ENCODE assay signal across 11 cellular contexts in genomic region chr11:60457576-60457975, GRCh38. TPM values are rescaled to one million over a fixed set of nuclear protein-coding genes. Genes with fewer than 3 reads are reported as not detected.
DNase-seq lines count a peak whose midpoint lies in the region; ATAC-seq and TF ChIP-seq lines count a peak whose summit lies in the region.
"Had no signal": no experiment of that assay in that cellular context is flagged by ENCODE, and none has a peak within 500 bp of the region (broad histone marks: within the 10 kb centered on the region; RNA-seq: fewer than 3 reads in every experiment).

No MANE protein-coding gene starts in this region.

- H3K27me3 Mint-ChIP-seq in activated T-cell treated with anti-CD3 and anti-CD28 coated beads, Interleukin-2, amount 50 U/mL, for 4 hours (ENCODE audit: low read depth), result peaks cover 2% of the 10 kb centered on the region
- H3K27me3 Mint-ChIP-seq in activated T-cell treated with anti-CD3 and anti-CD28 coated beads, Interleukin-2, amount 50 U/mL, for 24 hours, result peaks cover 6% of the 10 kb centered on the region
- no peaks in the 10 kb centered on the region for H3K27me3 Mint-ChIP-seq in stimulated activated memory B cell treated with anti-CD40 and anti-IgM and Interleukin-4, amounts not matched to agents 10 μg/mL and 1 μg/mL and 100 μg/mL, for 72 hours

- no peaks in the 10 kb centered on the region for H3K36me3 Mint-ChIP-seq in activated T-cell treated with anti-CD3 and anti-CD28 coated beads, Interleukin-2, amount 50 U/mL, for 4 hours (ENCODE audit: insufficient read depth)
- no peaks in the 10 kb centered on the region for H3K36me3 Mint-ChIP-seq in activated T-cell treated with anti-CD3 and anti-CD28 coated beads, Interleukin-2, amount 50 U/mL, for 24 hours (ENCODE audit: low read depth)
- peaks cover 64% of the 10 kb centered on the region for H3K36me3 Mint-ChIP-seq in stimulated activated memory B cell treated with anti-CD40 and anti-IgM and Interleukin-4, amounts not matched to agents 10 μg/mL and 1 μg/mL and 100 μg/mL, for 72 hours
- H3K36me3 Mint-ChIP-seq: natural killer cell had no signal

- no peaks in the 10 kb centered on the region for H3K9me3 Mint-ChIP-seq in activated T-cell treated with anti-CD3 and anti-CD28 coated beads, Interleukin-2, amount 50 U/mL, for 4 hours
- H3K9me3 Mint-ChIP-seq in activated T-cell treated with anti-CD3 and anti-CD28 coated beads, Interleukin-2, amount 50 U/mL, for 24 hours, result no peaks in the 10 kb centered on the region
- H3K9me3 Mint-ChIP-seq in stimulated activated memory B cell treated with anti-CD40 and anti-IgM and Interleukin-4, amounts not matched to agents 10 μg/mL and 1 μg/mL and 100 μg/mL, for 72 hours, result no peaks in the 10 kb centered on the region
- H3K9me3 Mint-ChIP-seq: natural killer cell had no signal

- no peak for TF ChIP-seq POLR2A in erythroblast (IDR thresholded peaks at IDR 0.05; ENCODE audit: low read length)

- H3K27ac Mint-ChIP-seq in activated T-cell treated with anti-CD3 and anti-CD28 coated beads, Interleukin-2, amount 50 U/mL, for 24 hours, result no peak overlapping the region
- peak overlapping the region; percentile 87 for H3K27ac Mint-ChIP-seq in stimulated activated memory B cell treated with anti-CD40 and anti-IgM and Interleukin-4, amounts not matched to agents 10 μg/mL and 1 μg/mL and 100 μg/mL, for 72 hours
- H3K27ac Mint-ChIP-seq: natural killer cell had no signal

- no peak for ATAC-seq in activated T-cell treated with anti-CD3 and anti-CD28 coated beads, Interleukin-2, amount 50 U/mL, for 4 hours
- ATAC-seq in GM21786 (IDR thresholded peaks at IDR 0.05; ENCODE audit: unreplicated experiment) (peak; percentile 30), HG03354 (IDR thresholded peaks at IDR 0.05; ENCODE audit: poor library complexity, severe bottlenecking, unreplicated experiment) (peak; percentile 44)
- ATAC-seq in stimulated activated memory B cell treated with anti-CD40 and anti-IgM and Interleukin-4, amounts not matched to agents 10 μg/mL and 1 μg/mL and 100 μg/mL, for 72 hours, result peak; percentile 55
- ATAC-seq: natural killer cell had no signal

- peaks cover 10% of the 10 kb centered on the region for H3K4me1 Mint-ChIP-seq in activated T-cell treated with anti-CD3 and anti-CD28 coated beads, Interleukin-2, amount 50 U/mL, for 4 hours (ENCODE audit: low read depth)
- peaks cover 11% of the 10 kb centered on the region for H3K4me1 Mint-ChIP-seq in activated T-cell treated with anti-CD3 and anti-CD28 coated beads, Interleukin-2, amount 50 U/mL, for 24 hours (ENCODE audit: low read depth)
- peaks cover 66% of the 10 kb centered on the region for H3K4me1 Mint-ChIP-seq in stimulated activated memory B cell treated with anti-CD40 and anti-IgM and Interleukin-4, amounts not matched to agents 10 μg/mL and 1 μg/mL and 100 μg/mL, for 72 hours

- DNase-seq in activated T-cell treated with anti-CD3 and anti-CD28 coated beads, Interleukin-2, amount 50 U/mL, for 4 hours, result no peak
- no peak for DNase-seq in activated T-cell treated with anti-CD3 and anti-CD28 coated beads, Interleukin-2, amount 50 U/mL, for 24 hours
- DNase-seq in putamen (ENCODE audit: low spot score) (no peak), NCI-H526 treated with DMSO at 0.1 percent for 48 hours (lab: John Stamatoyannopoulos, UW) (no peak), erythroblast (lab: John Stamatoyannopoulos, UW) (no peak)
- DNase-seq: natural killer cell, NCI-H748 treated with DMSO at 0.1 percent for 48 hours, SW 1271 had no signal

- H3K4me3 Mint-ChIP-seq in activated T-cell treated with anti-CD3 and anti-CD28 coated beads, Interleukin-2, amount 50 U/mL, for 4 hours, result peak overlapping the region; percentile 50
- H3K4me3 Mint-ChIP-seq in activated T-cell treated with anti-CD3 and anti-CD28 coated beads, Interleukin-2, amount 50 U/mL, for 24 hours, result no peak overlapping the region
- H3K4me3 Mint-ChIP-seq in stimulated activated memory B cell treated with anti-CD40 and anti-IgM and Interleukin-4, amounts not matched to agents 10 μg/mL and 1 μg/mL and 100 μg/mL, for 72 hours, result peak overlapping the region; percentile 83
- H3K4me3 Mint-ChIP-seq: natural killer cell had no signal

RNA-seq across cellular contexts. Expression of gene MS4A1, which starts 1.9 kb away (rescaled TPM):
- total RNA-seq in activated T-cell treated with anti-CD3 and anti-CD28 coated beads, Interleukin-2, amount 50 U/mL, for 4 hours, result 1 to 10 TPM in 2 of 3 donors, under 1 TPM in 1; 0.94 to 5.5 (median 1.4) TPM

RNA-seq across cellular contexts. Expression of gene MS4A5, which starts 28.2 kb away (rescaled TPM):
- total RNA-seq in activated T-cell treated with anti-CD3 and anti-CD28 coated beads, Interleukin-2, amount 50 U/mL, for 4 hours, result not detected
- total RNA-seq: natural killer cell had no signal

RNA-seq across cellular contexts. Expression of gene MS4A12, which starts 35.0 kb away (rescaled TPM):
- total RNA-seq in activated T-cell treated with anti-CD3 and anti-CD28 coated beads, Interleukin-2, amount 50 U/mL, for 4 hours, result not detected
- total RNA-seq: natural killer cell had no signal

RNA-seq across cellular contexts. Expression of gene MS4A13, which starts 57.6 kb away (rescaled TPM):
- not detected for total RNA-seq in activated T-cell treated with anti-CD3 and anti-CD28 coated beads, Interleukin-2, amount 50 U/mL, for 4 hours
- total RNA-seq: natural killer cell had no signal

Comparison
In these comparisons a context has a peak if more than half of its experiments do, and no peak if none do; other contexts are left out.
1. ATAC-seq: peak in GM21786 (single experiment), HG03354 (single experiment) and stimulated activated memory B cell treated with anti-CD40 and anti-IgM and Interleukin-4, amounts not matched to agents 10 μg/mL and 1 μg/mL and 100 μg/mL, for 72 hours (single experiment); none in activated T-cell treated with anti-CD3 and anti-CD28 coated beads, Interleukin-2, amount 50 U/mL, for 4 hours (0 of 2).